Comparison of ENCODE assay signal across 1 cellular context in genomic region chr13:43569688-43570087, GRCh38.
TF ChIP-seq lines count a peak whose summit lies in the region.

No MANE protein-coding gene starts in this region.

TF ChIP-seq in A549, 52 proteins besides CTCF, POLR2A, EP300 and RAD21 (continued from another document):
- TF ChIP-seq REST (IDR thresholded peaks at IDR 0.05), result no peak
- TF ChIP-seq FOXS1 (CRISPR knock-in tag; IDR thresholded peaks at IDR 0.05), result no peak
- no peak for TF ChIP-seq PHF8 (IDR thresholded peaks at IDR 0.05; ENCODE audit: borderline replicate concordance, low read depth)
